In the genomic region with DNA sequence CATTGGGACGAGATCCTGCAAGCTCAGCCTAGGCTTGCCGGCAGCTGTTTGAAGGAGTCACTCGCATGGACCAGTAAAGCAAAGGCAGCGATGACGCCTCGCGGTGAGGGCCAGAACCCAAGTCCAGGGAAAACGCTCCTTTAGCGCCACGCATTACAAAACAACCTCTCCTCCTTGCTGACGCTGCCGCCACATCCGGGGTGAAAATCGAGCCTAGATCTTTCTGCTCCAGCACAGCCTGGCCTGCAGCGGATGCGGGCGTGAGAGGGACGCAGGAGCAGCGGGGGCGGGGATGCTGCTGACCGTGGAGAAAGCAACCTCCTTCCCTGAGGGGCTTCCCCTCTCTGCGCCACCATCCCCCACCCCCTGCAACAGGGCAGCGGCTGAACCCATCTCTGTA, we compare ENCODE assay signal across 22 cellular contexts. TPM values are rescaled to one million over a fixed set of nuclear protein-coding genes. Genes with fewer than 3 reads are reported as not detected.
"Had no signal": no experiment of that assay in that cellular context is flagged by ENCODE, and none has a peak within 500 bp of the region (broad histone marks: within the 10 kb centered on the region; RNA-seq: fewer than 3 reads in every experiment).

No MANE protein-coding gene starts in this region.

- H3K27me3 ChIP-seq: gastrocnemius medialis, right atrium auricular region, uterus had no signal

- H3K9me3 ChIP-seq: gastrocnemius medialis, heart right ventricle, left ventricle myocardium inferior, lower lobe of right lung, right atrium auricular region, uterus had no signal

- DNase-seq: cortex of kidney; dorsolateral prefrontal cortex; effector CD8-positive, alpha-beta T cell; gastrocnemius medialis; heart right ventricle; hypothalamus; islet precursor cell; left ventricle myocardium inferior; lower lobe of right lung; small intestine; stimulated activated CD4-positive, alpha-beta T cell treated with anti-CD3 and anti-CD28 coated beads, Interleukin-2, amount 100 ng/mL, for 48 hours; stimulated activated naive CD4-positive, alpha-beta T cell treated with Interleukin-2 at 50 U/mL for 16 hours; uterus had no signal

- H3K27me3 Mint-ChIP-seq: memory B cell had no signal

- H3K27ac ChIP-seq: dorsolateral prefrontal cortex, gastrocnemius medialis, heart right ventricle, left ventricle myocardium inferior, lower lobe of right lung, right atrium auricular region, uterus had no signal

- H3K27ac Mint-ChIP-seq: memory B cell, mesothelial cell of epicardium, nephron, type B pancreatic cell had no signal

- H3K36me3 ChIP-seq: gastrocnemius medialis, heart right ventricle, left ventricle myocardium inferior, lower lobe of right lung, right atrium auricular region, uterus had no signal

- H3K4me1 Mint-ChIP-seq: mesothelial cell of epicardium, nephron had no signal

- H3K4me1 ChIP-seq: gastrocnemius medialis, left ventricle myocardium inferior, lower lobe of right lung, right atrium auricular region, uterus had no signal

- FAIRE-seq: small intestine had no signal

- H3K4me3 Mint-ChIP-seq: memory B cell, mesothelial cell of epicardium, nephron, type B pancreatic cell had no signal

- H3K4me3 ChIP-seq: dorsolateral prefrontal cortex, gastrocnemius medialis, heart right ventricle, left ventricle myocardium inferior, lower lobe of right lung, right atrium auricular region, uterus had no signal

- H3K36me3 Mint-ChIP-seq: memory B cell, mesothelial cell of epicardium, type B pancreatic cell had no signal

- ATAC-seq: esophagus mucosa, gastrocnemius medialis, heart right ventricle, lower lobe of right lung had no signal

RNA-seq across cellular contexts. Expression of gene CASR, which starts 46.7 kb away (rescaled TPM):
- total RNA-seq: esophagus mucosa, gastrocnemius medialis, heart right ventricle, left ventricle myocardium inferior, lower lobe of right lung, osteoblast, pulmonary artery endothelial cell, right atrium auricular region, uterus had no signal
- polyA plus RNA-seq: fibroblast of lung, heart right ventricle had no signal
